Comparison of ENCODE assay signal across 8 cellular contexts in genomic region chr6:41779793-41780622, GRCh38. TPM values are rescaled to one million over a fixed set of nuclear protein-coding genes. Genes with fewer than 3 reads are reported as not detected.
DNase-seq lines count a peak whose midpoint lies in the region; ATAC-seq, FAIRE-seq and TF ChIP-seq lines count a peak whose summit lies in the region.

FRS3 (minus strand) TSS chr6:41779900; CDS start chr6:41776987, 2,913 bp downstream.

- WGBS in adrenal gland, 4 donors: 0 to 1% (median 0%) methylated on average over 27 to 73 of the region's 73 CpGs
- 0 to 1% methylated on average over 60 to 73 of the region's 73 CpGs for WGBS in heart right ventricle, 2 donors

- DNase-seq in GM12891 (ENCODE audit: insufficient read length, low spot score) (peak; percentile 98), NCI-H128 (lab: John Stamatoyannopoulos, UW; ENCODE audit: unreplicated experiment) (peak; percentile 92), SW 1271 (lab: John Stamatoyannopoulos, UW) (peak; percentile 80 to 94), adrenal gland (peak; percentile 97 to 99 (median 98)), heart right ventricle (peak; percentile 98 to 100), progenitor cell of endocrine pancreas (ENCODE audit: low spot score, unreplicated experiment) (peak; percentile 100), ureter (ENCODE audit: low spot score) (peak; percentile 99)

- H3K27me3 ChIP-seq in adrenal gland (no peaks in the 10 kb centered on the region), heart right ventricle (no peaks in the 10 kb centered on the region)

- H3K4me1 ChIP-seq in adrenal gland (replicated peaks in 1 of 2) (peaks cover 19 to 21% of the 10 kb centered on the region in 2 donors), heart right ventricle (peaks cover 11 to 59% (median 35%) of the 10 kb centered on the region in 9 donors)

- intact Hi-C loops in adrenal gland (cut with DNase I): loop anchor here (5.0 to 10.0 kb wide), 5 partner anchors 75 to 262 kb away; no protein-coding TSS in a partner anchor
- intact Hi-C loops in heart right ventricle (cut with DNase I): loop anchor here (1.0 to 10.0 kb wide), 17 partner anchors 43 to 435 kb away; partner anchors contain the start of genes TFEB (in 4 of the 10), MRPS10 (in 2 of the 10), USP49 (in 2 of the 10) and GUCA1A (in 1 of the 10)

- peak within 1 kb of the TSS in 4 of 5 donors; percentile 44 to 80 (median 74) for H3K27ac ChIP-seq in adrenal gland
- peak within 1 kb of the TSS; percentile 66 to 99 (median 94) for H3K27ac ChIP-seq in heart right ventricle

- TF ChIP-seq CTCF in adrenal gland (IDR thresholded peaks at IDR 0.05) (peak; percentile 77 to 98 (median 88)), heart right ventricle (IDR thresholded peaks at IDR 0.05) (peak; percentile 87 to 98 (median 94)), progenitor cell of endocrine pancreas (IDR thresholded peaks at IDR 0.05; ENCODE audit: unreplicated experiment) (peak; percentile 94)

- peak within 1 kb of the TSS; percentile 93 for H3K4me3 Mint-ChIP-seq in progenitor cell of endocrine pancreas (ENCODE audit: low read depth)

- peaks cover 0 to 10% of the 10 kb centered on the region in 2 donors for H3K36me3 ChIP-seq in adrenal gland (replicated peaks in 1 of 2)
- peaks cover 0 to 39% (median 10%) of the 10 kb centered on the region in 9 donors for H3K36me3 ChIP-seq in heart right ventricle

- peak within 1 kb of the TSS in 2 of 4 donors; percentile 75 to 82 for H3K4me3 ChIP-seq in adrenal gland
- H3K4me3 ChIP-seq in heart right ventricle: peak within 1 kb of the TSS; percentile 65 to 99 (median 90)

- no peaks in the 10 kb centered on the region for H3K9me3 Mint-ChIP-seq in progenitor cell of endocrine pancreas (ENCODE audit: low read depth)

- peak; percentile 95 for ATAC-seq in HG02763 (IDR thresholded peaks at IDR 0.05; ENCODE audit: unreplicated experiment)
- ATAC-seq in heart right ventricle: peak; percentile 92 to 97 (median 94)

- peaks cover 8% of the 10 kb centered on the region for H3K27me3 Mint-ChIP-seq in progenitor cell of endocrine pancreas

- H3K36me3 Mint-ChIP-seq in progenitor cell of endocrine pancreas (ENCODE audit: insufficient read depth): no peaks in the 10 kb centered on the region

- H3K9me3 ChIP-seq in adrenal gland (replicated peaks in 1 of 3): no peaks in the 10 kb centered on the region
- H3K9me3 ChIP-seq in heart right ventricle: no peaks in the 10 kb centered on the region

- peaks cover 19% of the 10 kb centered on the region for H3K4me1 Mint-ChIP-seq in progenitor cell of endocrine pancreas (ENCODE audit: low read depth)

- H3K27ac Mint-ChIP-seq in progenitor cell of endocrine pancreas: peak within 1 kb of the TSS; percentile 86

- no peak for TF ChIP-seq POLR2A in GM12891 (IDR thresholded peaks at IDR 0.05; ENCODE audit: low read depth, low read length)
- TF ChIP-seq POLR2A in adrenal gland (IDR thresholded peaks at IDR 0.05): peak in 1 of 2 donors; percentile 12

- FAIRE-seq in GM12891 (lab: Jason Lieb, UNC): peak; percentile 94

TF ChIP-seq in GM12891, 5 proteins besides CTCF, POLR2A, EP300 and RAD21:
- TF ChIP-seq PAX5 (IDR thresholded peaks at IDR 0.05; ENCODE audit: insufficient read depth, low read length, severe bottlenecking) (peak; percentile 75), SPI1 (IDR thresholded peaks at IDR 0.05; ENCODE audit: low read depth, low read length) (no peak), POLR2AphosphoS5 (IDR thresholded peaks at IDR 0.05; ENCODE audit: low read depth, low read length) (no peak), POU2F2 (IDR thresholded peaks at IDR 0.05; ENCODE audit: low read depth, low read length) (peak; percentile 13; the same call in 1 of the 2 replicates), TAF1 (IDR thresholded peaks at IDR 0.05; ENCODE audit: low read depth, low read length) (no peak)

RNA-seq across cellular contexts. Expression of gene FRS3, which starts in this region (rescaled TPM):
- polyA plus RNA-seq in GM12891 (2012; ENCODE audit: low read depth, missing spikeins): 0.74 TPM
- total RNA-seq in adrenal gland: 10 to 100 TPM in 1 of 8 donors, 1 to 10 TPM in 6, under 1 TPM in 1; 0.30 to 12.1 (median 5.4) TPM
- polyA plus RNA-seq in adrenal gland: 10 to 100 TPM in 2 of 3 donors, 1 to 10 TPM in 1; 2.1 to 21.2 (median 14.0) TPM
- 1 to 10 TPM; 4.1 to 8.7 (median 5.8) TPM for total RNA-seq in heart right ventricle
- polyA plus RNA-seq in heart right ventricle: 1 to 10 TPM; 2.8 to 8.0 TPM
- 6.3 and 7.6 TPM in 2 replicates for total RNA-seq in progenitor cell of endocrine pancreas
- total RNA-seq in ureter: 7.5 TPM
